Comparison of ENCODE assay signal across 22 cellular contexts in the genomic region with DNA sequence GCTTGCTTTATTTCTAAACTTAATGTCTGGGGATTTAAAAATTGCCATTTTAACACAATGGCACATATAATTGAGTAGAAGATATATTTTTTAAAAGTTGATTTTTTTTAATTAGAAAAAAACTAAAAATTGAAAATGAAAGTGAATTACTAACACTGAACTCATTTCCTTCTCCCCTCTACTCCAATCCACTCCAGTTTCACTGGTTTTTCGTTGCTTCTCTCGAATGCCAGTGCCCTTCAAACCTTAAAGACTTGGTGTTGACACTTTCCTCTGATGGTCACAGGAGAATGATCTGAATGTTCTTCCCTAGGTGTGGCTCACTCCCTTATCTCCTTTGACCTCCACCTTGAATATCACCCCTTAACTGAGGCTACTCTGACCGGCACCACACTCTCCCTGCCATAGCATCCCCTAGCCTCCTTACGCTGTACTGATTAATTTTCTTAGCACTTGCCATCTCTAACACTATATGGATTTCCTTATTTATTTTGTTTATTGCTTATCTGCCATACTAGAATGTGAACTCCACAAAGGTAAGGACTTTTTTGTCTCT.
A peak's percentile ranks its signal among the peaks of the same experiment; 100 is the strongest.
DNase-seq lines count a peak whose midpoint lies in the region; ATAC-seq, FAIRE-seq and TF ChIP-seq lines count a peak whose summit lies in the region.
"Had no signal": no experiment of that assay in that cellular context is flagged by ENCODE, and none has a peak within 500 bp of the region (broad histone marks: within the 10 kb centered on the region; RNA-seq: fewer than 3 reads in every experiment).

No MANE protein-coding gene starts in this region.

- no peak for TF ChIP-seq CTCF in GM12878 (IDR thresholded peaks at IDR 0.05 in 2 of 3, conservative IDR thresholded peaks at IDR 0.05 in 1 of 3; ENCODE audit: control insufficient read depth in 2 of 3, extremely low read depth in 1 of 3, insufficient read depth in 1 of 3, low read depth in 3 of 3, low read length in 3 of 3)
- TF ChIP-seq CTCF in left lung (IDR thresholded peaks at IDR 0.05): no peak

- no peaks in the 10 kb centered on the region for H3K79me2 ChIP-seq in GM12878 (ENCODE audit: control insufficient read depth, insufficient read depth, low read length)

- RAD21 ChIA-PET in GM12878 (lab: Charles Lee; ENCODE audit: unreplicated experiment): no interaction called here

- DNase-seq in GM12878 (ENCODE audit: low read depth, low spot score) (no peak), left lung (no peak), DMS 273 (lab: John Stamatoyannopoulos, UW; ENCODE audit: unreplicated experiment) (no peak)
- no peak for DNase-seq in activated CD8-positive, alpha-beta memory T cell treated with anti-CD3 and anti-CD28 coated beads, Interleukin-2, amount 50 U/mL, for 48 hours
- no peak for DNase-seq in activated naive CD4-positive, alpha-beta T cell treated with anti-CD3 and anti-CD28 coated beads, Interleukin-2, amount 50 U/mL, for 16 hours
- DNase-seq: ACHN, DMS79, NCI-H1105 treated with DMSO at 0.1 percent for 48 hours, NCI-H1694, NCI-H2081 treated with DMSO at 0.1 percent for 48 hours, NCI-H510A, NCI-H748 treated with DMSO at 0.1 percent for 48 hours, SHP77 treated with DMSO at 0.1 percent for 48 hours, T-helper 1 cell had no signal

- CTCF ChIA-PET in GM12878 (lab: Yijun Ruan, JAX): no interaction called here

- no TSS peak for BruUV-seq in GM12878 (replicated peaks; lab: Mats Ljungman, UMichigan)

- POLR2A ChIA-PET in GM12878 (lab: Charles Lee): no interaction called here

- no peak overlapping the region for H2AFZ ChIP-seq in GM12878 (ENCODE audit: control insufficient read depth, low read depth, low read length)

- H3K4me1 ChIP-seq in GM12878 (ENCODE audit: control insufficient read depth, insufficient read depth, low read length) (no peaks in the 10 kb centered on the region), left lung (no peaks in the 10 kb centered on the region)

- TF ChIP-seq EP300 in GM12878 (IDR thresholded peaks at IDR 0.05; ENCODE audit: borderline replicate concordance in 1 of 2, control insufficient read depth in 1 of 2, low read depth in 2 of 2, low read length in 2 of 2): no peak

- no peak overlapping the region for H3K9ac ChIP-seq in GM12878 (ENCODE audit: control insufficient read depth, insufficient read depth, low read length)

- in situ Hi-C loops in GM12878 (cut with MboI): no loop called here

- H3K4me3 ChIP-seq in GM12878 (no peak overlapping the region), left lung (no peak overlapping the region)
- H3K4me3 ChIP-seq: K562 had no signal

- SMC1A ChIA-PET in GM12878 (lab: Charles Lee; ENCODE audit: uncharacterized antibody, unreplicated experiment): interaction anchor here (1.0 kb wide), 1 partner anchor 16 kb away, joined by 3 read pairs; no protein-coding TSS in a partner anchor

- TF ChIP-seq RAD21 in GM12878 (IDR thresholded peaks at IDR 0.05; ENCODE audit: insufficient read depth, low read depth, low read length): no peak

- no peaks in the 10 kb centered on the region for H3K36me3 ChIP-seq in GM12878 (ENCODE audit: control insufficient read depth in 2 of 2, insufficient read depth in 2 of 2, low read length in 1 of 2)
- no peaks in the 10 kb centered on the region for H3K36me3 ChIP-seq in left lung

- H3K9me3 ChIP-seq in GM12878 (replicated peaks; ENCODE audit: control insufficient read depth, insufficient read depth, low read length): no peaks in the 10 kb centered on the region
- no peaks in the 10 kb centered on the region for H3K9me3 ChIP-seq in left lung

- intact Hi-C loops in GM12878 (cut with micrococcal nuclease; ENCODE audit: unreplicated experiment) (no loop called here), left lung (cut with DNase I) (loop anchor here in 1 of 2 donors (10.0 kb wide), 1 partner anchor 114 kb away; no protein-coding TSS in a partner anchor)

- peak; percentile 41 for ATAC-seq in GM21529 (IDR thresholded peaks at IDR 0.05; ENCODE audit: unreplicated experiment)
- ATAC-seq in HG02852 (IDR thresholded peaks at IDR 0.05; ENCODE audit: unreplicated experiment): peak; percentile 57
- ATAC-seq in GM12878: peak; percentile 69
- ATAC-seq in left lung: peak; percentile 46
- no peak for ATAC-seq in HG03045 (IDR thresholded peaks at IDR 0.05; ENCODE audit: unreplicated experiment)
- ATAC-seq: K562, SK-N-SH treated with all-trans-retinoic acid at 6 μM for 48 hours had no signal

- H4K20me1 ChIP-seq in GM12878 (ENCODE audit: control insufficient read depth, insufficient read depth): no peaks in the 10 kb centered on the region

- no peak for TF ChIP-seq POLR2A in GM12878 (IDR thresholded peaks at IDR 0.05; ENCODE audit: low read depth, low read length)

- no peak overlapping the region for H3K4me2 ChIP-seq in GM12878 (ENCODE audit: control insufficient read depth, insufficient read depth)

- H3K27ac ChIP-seq in GM12878 (ENCODE audit: control insufficient read depth, insufficient read depth) (no peak overlapping the region), left lung (no peak overlapping the region)
- H3K27ac ChIP-seq: C4-2B had no signal

- no peaks in the 10 kb centered on the region for H3K27me3 ChIP-seq in GM12878 (replicated peaks in 1 of 2; ENCODE audit: control insufficient read depth in 2 of 2, insufficient read depth in 2 of 2, low read length in 1 of 2)
- no peaks in the 10 kb centered on the region for H3K27me3 ChIP-seq in left lung

- WGBS in GM12878 (ENCODE audit: insufficient coverage, insufficient replicate concordance, low lambda C conversion rate, missing lambda C conversion rate): 89% methylated on average over 4 of the region's 4 CpGs

- no peak for FAIRE-seq in GM12878 (lab: Jason Lieb, UNC)
- FAIRE-seq: D721Med, H1, K562 had no signal

TF ChIP-seq in GM12878, 131 proteins besides CTCF, POLR2A, EP300 and RAD21:
- TF ChIP-seq JUNB (IDR thresholded peaks at IDR 0.05): no peak
- no peak for TF ChIP-seq IRF3 (IDR thresholded peaks at IDR 0.05)
- TF ChIP-seq ZBTB33 (IDR thresholded peaks at IDR 0.05): no peak
- TF ChIP-seq WRNIP1 (IDR thresholded peaks at IDR 0.05; ENCODE audit: borderline replicate concordance, low read depth, low read length): no peak
- no peak for TF ChIP-seq SREBF1 (IDR thresholded peaks at IDR 0.05; ENCODE audit: low read length)
- no peak for TF ChIP-seq RBBP5 (conservative IDR thresholded peaks at IDR 0.05)
- TF ChIP-seq ESRRA (IDR thresholded peaks at IDR 0.05; ENCODE audit: low read length): no peak
- no peak for TF ChIP-seq RUNX3 (IDR thresholded peaks at IDR 0.05; ENCODE audit: low read length)
- TF ChIP-seq SP1 (IDR thresholded peaks at IDR 0.05; ENCODE audit: low read depth, low read length): no peak
- no peak for TF ChIP-seq BACH1 (IDR thresholded peaks at IDR 0.05; ENCODE audit: borderline replicate concordance)
- TF ChIP-seq MYB (IDR thresholded peaks at IDR 0.05; ENCODE audit: borderline replicate concordance, low read depth, low read length): no peak
- TF ChIP-seq SMARCA5 (IDR thresholded peaks at IDR 0.05): no peak
- no peak for TF ChIP-seq SUZ12 (IDR thresholded peaks at IDR 0.05; ENCODE audit: unreplicated experiment)
- no peak for TF ChIP-seq BRCA1 (IDR thresholded peaks at IDR 0.05; ENCODE audit: low read depth, low read length)
- TF ChIP-seq BHLHE40 (IDR thresholded peaks at IDR 0.05; ENCODE audit: borderline replicate concordance in 1 of 2, low read depth in 2 of 2, low read length in 1 of 2): no peak
- TF ChIP-seq FOS (IDR thresholded peaks at IDR 0.05; ENCODE audit: borderline replicate concordance, extremely low read depth, insufficient read length): no peak
- no peak for TF ChIP-seq NR2C1 (IDR thresholded peaks at IDR 0.05)
- no peak for TF ChIP-seq ZSCAN29 (IDR thresholded peaks at IDR 0.05)
TF ChIP-seq in GM12878: peak in this region for 0.
